1 cellular context compared by ENCODE assay signal in genomic region chr1:153961421-153961820, GRCh38.
TF ChIP-seq lines count a peak whose summit lies in the region.

No MANE protein-coding gene starts in this region.

TF ChIP-seq in HepG2, 621 proteins besides CTCF, POLR2A, EP300 and RAD21:
- TF ChIP-seq ZNF431 (CRISPR knock-in tag; IDR thresholded peaks at IDR 0.05; ENCODE audit: borderline replicate concordance, low read depth): no peak
- TF ChIP-seq POLR2G (IDR thresholded peaks at IDR 0.05; ENCODE audit: low read depth, low read length): no peak
- TF ChIP-seq ZNF276 (CRISPR knock-in tag; IDR thresholded peaks at IDR 0.05; ENCODE audit: low read depth): no peak
- TF ChIP-seq PHF8 (CRISPR knock-in tag; IDR thresholded peaks at IDR 0.05): no peak
- no peak for TF ChIP-seq ZNF24 (IDR thresholded peaks at IDR 0.05)
- no peak for TF ChIP-seq ZNF724P (CRISPR knock-in tag; IDR thresholded peaks at IDR 0.05; ENCODE audit: borderline replicate concordance)
- TF ChIP-seq NFRKB (IDR thresholded peaks at IDR 0.05): no peak
- no peak for TF ChIP-seq NCOA1 (CRISPR knock-in tag; IDR thresholded peaks at IDR 0.05)
- no peak for TF ChIP-seq FOXA3 (CRISPR knock-in tag; IDR thresholded peaks at IDR 0.05)
- no peak for TF ChIP-seq TGIF2 (CRISPR knock-in tag; IDR thresholded peaks at IDR 0.05)
- TF ChIP-seq AGO2 (optimal IDR thresholded peaks at IDR 0.05; ENCODE audit: low read depth, low read length): no peak
- TF ChIP-seq ZNF879 (CRISPR knock-in tag; IDR thresholded peaks at IDR 0.05): no peak
- no peak for TF ChIP-seq ZNF318 (CRISPR knock-in tag; IDR thresholded peaks at IDR 0.05)
- no peak for TF ChIP-seq ZNF136 (CRISPR knock-in tag; IDR thresholded peaks at IDR 0.05; ENCODE audit: low read depth)
- no peak for TF ChIP-seq ZNF160 (CRISPR knock-in tag; IDR thresholded peaks at IDR 0.05)
- no peak for TF ChIP-seq ZIK1 (CRISPR knock-in tag; IDR thresholded peaks at IDR 0.05; ENCODE audit: borderline replicate concordance, low read depth)
- no peak for TF ChIP-seq ATF7-NPFF (CRISPR knock-in tag; IDR thresholded peaks at IDR 0.05; ENCODE audit: low read depth)
- TF ChIP-seq REL (CRISPR knock-in tag; conservative IDR thresholded peaks at IDR 0.05): no peak
- TF ChIP-seq ZNF33B (CRISPR knock-in tag; IDR thresholded peaks at IDR 0.05): no peak
